Comparison of ENCODE assay signal across 13 cellular contexts in the genomic region with DNA sequence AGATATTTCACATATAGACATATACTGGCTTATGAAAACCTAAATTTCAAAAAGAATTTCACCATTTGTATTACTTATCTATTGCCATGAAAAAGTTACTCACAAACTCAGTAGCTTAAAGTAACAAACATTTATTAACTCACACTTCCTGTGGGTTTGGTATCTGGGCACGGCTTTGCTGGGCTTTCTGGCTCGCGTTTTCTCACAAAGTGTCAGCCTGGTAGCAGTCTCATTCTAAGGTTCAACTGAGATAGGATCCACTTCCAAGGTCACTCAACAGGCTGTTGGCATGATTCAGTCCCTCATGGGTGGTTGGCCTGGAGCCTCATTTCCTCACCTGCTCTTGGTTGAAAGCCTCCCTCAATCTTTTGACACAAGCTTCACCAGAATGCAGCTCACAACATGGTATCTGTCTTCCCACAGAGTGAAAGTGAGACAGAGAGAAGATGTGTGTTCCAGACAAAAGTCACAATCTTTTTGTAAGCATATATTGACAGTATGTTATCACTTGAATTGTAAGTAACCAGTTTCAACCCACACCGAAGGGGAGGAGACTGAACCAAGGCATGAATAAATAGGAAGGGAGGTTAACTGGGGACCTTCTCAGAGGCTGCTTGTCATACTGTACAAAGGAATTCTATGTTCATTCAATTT.
DNase-seq lines count a peak whose midpoint lies in the region; ATAC-seq and TF ChIP-seq lines count a peak whose summit lies in the region.
"Had no signal": no experiment of that assay in that cellular context is flagged by ENCODE, and none has a peak within 500 bp of the region (broad histone marks: within the 10 kb centered on the region; RNA-seq: fewer than 3 reads in every experiment).

No MANE protein-coding gene starts in this region.

- ATAC-seq in GM18517 (IDR thresholded peaks at IDR 0.05; ENCODE audit: unreplicated experiment) = peak; percentile 65
- peak; percentile 67 for ATAC-seq in GM21526 (IDR thresholded peaks at IDR 0.05; ENCODE audit: low FRiP score, unreplicated experiment)
- peak; percentile 75 for ATAC-seq in HG03095 (IDR thresholded peaks at IDR 0.05; ENCODE audit: unreplicated experiment)
- ATAC-seq in body of pancreas = peak; percentile 66
- ATAC-seq in lower lobe of right lung = no peak
- ATAC-seq: Panc1 had no signal

- no peaks in the 10 kb centered on the region for H3K9me3 Mint-ChIP-seq in chondrocyte (ENCODE audit: low read depth)

- no peak overlapping the region for H3K4me3 Mint-ChIP-seq in chondrocyte (ENCODE audit: unreplicated experiment)

- no peaks in the 10 kb centered on the region for H3K4me1 Mint-ChIP-seq in chondrocyte (ENCODE audit: low read depth)

- intact Hi-C loops in body of pancreas (cut with DNase I) (no loop called here), lower lobe of right lung (cut with DNase I) (no loop called here)

- H3K9me3 ChIP-seq in body of pancreas (no peaks in the 10 kb centered on the region), lower lobe of right lung (no peaks in the 10 kb centered on the region)

- H3K36me3 ChIP-seq in body of pancreas (replicated peaks in 1 of 2; ENCODE audit: insufficient read depth in 1 of 2, low read depth in 2 of 2) = no peaks in the 10 kb centered on the region
- H3K36me3 ChIP-seq in lower lobe of right lung = no peaks in the 10 kb centered on the region

- DNase-seq in body of pancreas (peak in 2 of 4 donors; percentile 10 to 19), lower lobe of right lung (no peak), AG20443 (ENCODE audit: low spot score) (no peak), chondrocyte (ENCODE audit: low spot score) (no peak), NCI-H446 treated with DMSO at 0.1 percent for 48 hours (lab: John Stamatoyannopoulos, UW) (no peak)
- DNase-seq: amygdala; KBM-7; stimulated activated CD4-positive, alpha-beta T cell treated with anti-CD3 and anti-CD28 coated beads, Interleukin-4, amount 100 ng/mL, for 4 hours; T-helper 9 cell had no signal

- peaks cover 8% of the 10 kb centered on the region for H3K4me1 ChIP-seq in body of pancreas
- no peaks in the 10 kb centered on the region for H3K4me1 ChIP-seq in lower lobe of right lung

- peaks cover 3% of the 10 kb centered on the region for H3K27me3 Mint-ChIP-seq in chondrocyte (ENCODE audit: low read depth)

- H3K4me3 ChIP-seq in body of pancreas (no peak overlapping the region), lower lobe of right lung (no peak overlapping the region)

- WGBS in body of pancreas, 2 donors = 14 to 17% methylated on average over 4 of the region's 4 CpGs

- H3K27me3 ChIP-seq in body of pancreas = no peaks in the 10 kb centered on the region
- H3K27me3 ChIP-seq in lower lobe of right lung (ENCODE audit: low read depth) = no peaks in the 10 kb centered on the region

- no peak for TF ChIP-seq POLR2A in body of pancreas (IDR thresholded peaks at IDR 0.05)

- TF ChIP-seq CTCF in body of pancreas (IDR thresholded peaks at IDR 0.05) (no peak), lower lobe of right lung (IDR thresholded peaks at IDR 0.05) (no peak), chondrocyte (IDR thresholded peaks at IDR 0.05) (no peak)

- no peaks in the 10 kb centered on the region for H3K36me3 Mint-ChIP-seq in chondrocyte (ENCODE audit: low read depth)

- no peak overlapping the region for H3K27ac Mint-ChIP-seq in chondrocyte (ENCODE audit: unreplicated experiment)

- peak overlapping the region in 3 of 4 donors; percentile 29 to 75 (median 73) for H3K27ac ChIP-seq in body of pancreas
- no peak overlapping the region for H3K27ac ChIP-seq in lower lobe of right lung

Comparison
In these comparisons a context has a peak if more than half of its experiments do, and no peak if none do; other contexts are left out.
1. ATAC-seq: peak in GM18517 (single experiment), GM21526 (single experiment), HG03095 (single experiment) and body of pancreas (single experiment); none in lower lobe of right lung (0 of 2).